ENCODE assay signal across 8 cellular contexts in genomic region chr2:216006164-216006663, GRCh38. TPM values are rescaled to one million over a fixed set of nuclear protein-coding genes. Genes with fewer than 3 reads are reported as not detected.
DNase-seq lines count a peak whose midpoint lies in the region; ATAC-seq, FAIRE-seq and TF ChIP-seq lines count a peak whose summit lies in the region.

No MANE protein-coding gene starts in this region.

- H3K36me3 Mint-ChIP-seq in activated B cell treated with CpG ODN at 0.5 μM for 24 hours (ENCODE audit: low read depth): no peaks in the 10 kb centered on the region

- H3F3A ChIP-seq in smooth muscle cell (ENCODE audit: low read depth): peaks cover 4% of the 10 kb centered on the region

- H3K4me3 ChIP-seq in epithelial cell of esophagus (ENCODE audit: low read length) (no peak overlapping the region), smooth muscle cell (no peak overlapping the region), small intestine (ENCODE audit: low read depth in 1 of 2, low read length in 2 of 2) (no peak overlapping the region)

- POLR2A ChIA-PET in activated B cell treated with CpG ODN at 0.5 μM for 24 hours (lab: Charles Lee): interaction anchor here (2.8 kb wide), 1 partner anchor 10 kb away, joined by 18 read pairs; no protein-coding TSS in a partner anchor

- FAIRE-seq in small intestine (lab: Jason Lieb, UNC): no peak

- H3K9me3 Mint-ChIP-seq in activated B cell treated with CpG ODN at 0.5 μM for 24 hours: no peaks in the 10 kb centered on the region

- H3K9ac ChIP-seq in smooth muscle cell (ENCODE audit: low read depth): no peak overlapping the region

- DNase-seq in stimulated activated naive CD4-positive, alpha-beta T cell treated with Interleukin-2 at 50 U/mL for 16 hours (lab: John Stamatoyannopoulos, UW): peak; percentile 38
- no peak for DNase-seq in stimulated activated naive CD4-positive, alpha-beta T cell (lab: John Stamatoyannopoulos, UW)
- DNase-seq in activated B cell treated with CpG ODN at 0.5 μM for 24 hours (peak; percentile 27), epithelial cell of esophagus (ENCODE audit: low read depth) (peak; percentile 95), smooth muscle cell (lab: John Stamatoyannopoulos, UW; ENCODE audit: unreplicated experiment) (no peak), globus pallidus (ENCODE audit: low spot score) (no peak), small intestine (no peak)

- H3K36me3 ChIP-seq in smooth muscle cell (ENCODE audit: low read depth) (no peaks in the 10 kb centered on the region), small intestine (ENCODE audit: control insufficient read depth in 2 of 2, insufficient read depth in 2 of 2, low read length in 2 of 2) (no peaks in the 10 kb centered on the region)

- peak overlapping the region; percentile 51 for H3K27ac ChIP-seq in smooth muscle cell (ENCODE audit: low read depth)
- H3K27ac ChIP-seq in small intestine (ENCODE audit: low read depth in 1 of 2, low read length in 1 of 2): no peak overlapping the region

- H3K27me3 ChIP-seq in smooth muscle cell (ENCODE audit: low read depth): no peaks in the 10 kb centered on the region
- H3K27me3 ChIP-seq in small intestine (ENCODE audit: control insufficient read depth in 2 of 2, insufficient read depth in 2 of 2, low read length in 2 of 2): no peaks in the 10 kb centered on the region

- CTCF ChIA-PET in activated B cell treated with CpG ODN at 0.5 μM for 24 hours (lab: Charles Lee): interaction anchor here (1.0 to 1.6 kb wide), 2 partner anchors 16 to 56 kb away, joined by 3 to 7 read pairs; no protein-coding TSS in a partner anchor

- peak overlapping the region; percentile 74 for H3K4me3 Mint-ChIP-seq in activated B cell treated with CpG ODN at 0.5 μM for 24 hours

- peaks cover 21% of the 10 kb centered on the region for H3K4me1 ChIP-seq in smooth muscle cell (ENCODE audit: low read depth)
- H3K4me1 ChIP-seq in small intestine (ENCODE audit: control insufficient read depth in 2 of 2, insufficient read depth in 1 of 2, low read depth in 1 of 2, low read length in 1 of 2): no peaks in the 10 kb centered on the region

- peaks cover 62% of the 10 kb centered on the region for H3K4me1 Mint-ChIP-seq in activated B cell treated with CpG ODN at 0.5 μM for 24 hours

- no peaks in the 10 kb centered on the region for H3K27me3 Mint-ChIP-seq in activated B cell treated with CpG ODN at 0.5 μM for 24 hours

- intact Hi-C loops in activated B cell treated with CpG ODN at 0.5 μM for 24 hours (cut with micrococcal nuclease): no loop called here

- peak overlapping the region; percentile 89 for H3K27ac Mint-ChIP-seq in activated B cell treated with CpG ODN at 0.5 μM for 24 hours

- ATAC-seq in HG03097 (IDR thresholded peaks at IDR 0.05; ENCODE audit: low FRiP score, unreplicated experiment) (peak; percentile 44), activated B cell treated with CpG ODN at 0.5 μM for 24 hours (ENCODE audit: low read depth) (peak; percentile 26)

- H2AFZ ChIP-seq in smooth muscle cell (ENCODE audit: low read depth): no peak overlapping the region

- H4K20me1 ChIP-seq in smooth muscle cell (ENCODE audit: low read depth): no peaks in the 10 kb centered on the region

- H3K9me3 ChIP-seq in smooth muscle cell (replicated peaks; ENCODE audit: low read depth): no peaks in the 10 kb centered on the region
- no peaks in the 10 kb centered on the region for H3K9me3 ChIP-seq in small intestine (ENCODE audit: control insufficient read depth, low read depth)

- 31% methylated on average over 10 of the region's 10 CpGs for WGBS in smooth muscle cell (ENCODE audit: low lambda C conversion rate)
- WGBS in small intestine, 3 donors: 63 to 85% (median 77%) methylated on average over 10 of the region's 10 CpGs

- TF ChIP-seq CTCF in activated B cell treated with CpG ODN at 0.5 μM for 24 hours (IDR thresholded peaks at IDR 0.05): no peak
- peak; percentile 7 for TF ChIP-seq CTCF in epithelial cell of esophagus (IDR thresholded peaks at IDR 0.05; ENCODE audit: insufficient read depth, low read depth, low read length, missing control alignments)
- no peak for TF ChIP-seq CTCF in smooth muscle cell (IDR thresholded peaks at IDR 0.05; ENCODE audit: borderline replicate concordance, insufficient read depth, poor library complexity, severe bottlenecking)

- peak overlapping the region; percentile 47 for H3K4me2 ChIP-seq in smooth muscle cell

- H3K79me2 ChIP-seq in smooth muscle cell (ENCODE audit: low read depth): peaks cover 5% of the 10 kb centered on the region

RNA-seq across cellular contexts. Expression of gene MREG, which starts 7.1 kb away (rescaled TPM):
- total RNA-seq in activated B cell treated with CpG ODN at 0.5 μM for 24 hours (16.2 and 16.6 TPM in 2 replicates), smooth muscle cell (5.5 and 5.7 TPM in 2 replicates)
- polyA plus RNA-seq in smooth muscle cell (1.8 and 2.3 TPM in 2 replicates), small intestine (1 to 10 TPM; 1.9 to 6.9 (median 2.8) TPM)

Comparison
In these comparisons a context has a peak if more than half of its experiments do, and no peak if none do; other contexts are left out.
1. DNase-seq: peak in stimulated activated naive CD4-positive, alpha-beta T cell treated with Interleukin-2 at 50 U/mL for 16 hours (single experiment), activated B cell treated with CpG ODN at 0.5 μM for 24 hours (single experiment) and epithelial cell of esophagus (single experiment); none in stimulated activated naive CD4-positive, alpha-beta T cell (0 of 6), smooth muscle cell (single experiment), globus pallidus (single experiment) and small intestine (single experiment).